2 cellular contexts compared by ENCODE assay signal in the genomic region with DNA sequence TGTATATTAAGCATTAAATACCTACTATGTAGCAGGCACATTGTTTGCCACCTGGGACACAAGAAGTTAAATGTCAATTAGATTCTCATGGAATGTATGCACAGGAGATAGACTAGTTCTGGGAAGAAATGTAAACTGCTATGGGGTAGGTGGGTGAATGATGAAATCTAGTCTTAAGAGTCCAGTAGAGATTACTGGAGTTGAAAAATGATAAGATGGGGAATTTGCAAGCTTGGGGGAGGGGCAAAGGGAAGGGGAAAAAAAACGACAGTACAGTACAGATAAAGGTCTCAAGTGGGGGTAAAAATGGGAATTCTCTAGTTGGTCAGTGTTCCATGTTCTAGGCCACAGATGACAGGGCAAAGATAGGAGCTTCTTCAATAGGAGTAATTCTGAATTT.
A peak's percentile ranks its signal among the peaks of the same experiment; 100 is the strongest.
TF ChIP-seq lines count a peak whose summit lies in the region.

No MANE protein-coding gene starts in this region.

TF ChIP-seq in HEK293, 187 proteins besides CTCF, POLR2A, EP300 and RAD21 (continues in another document):
- TF ChIP-seq ZNF112 (tag by site-specific recombination; IDR thresholded peaks at IDR 0.05) (no peak), ZNF221 (tag by site-specific recombination; IDR thresholded peaks at IDR 0.05; ENCODE audit: borderline replicate concordance) (no peak), YY2 (tag by site-specific recombination; IDR thresholded peaks at IDR 0.05) (no peak), ZNF610 (tag by site-specific recombination; IDR thresholded peaks at IDR 0.05; ENCODE audit: borderline replicate concordance) (0 out of 2 replicates have a peak, but pooled peaks have one; percentile 41), BCL11B (tag by site-specific recombination; IDR thresholded peaks at IDR 0.05; ENCODE audit: low read depth) (no peak), ZNF140 (tag by site-specific recombination; IDR thresholded peaks at IDR 0.05) (no peak), ZNF596 (tag by site-specific recombination; IDR thresholded peaks at IDR 0.05) (no peak), ZNF600 (tag by site-specific recombination; IDR thresholded peaks at IDR 0.05) (no peak), ZEB2 (tag by site-specific recombination; IDR thresholded peaks at IDR 0.05) (peak; percentile 17; the same call in 1 of the 2 replicates), ZNF324 (tag by site-specific recombination; IDR thresholded peaks at IDR 0.05) (no peak), ZNF624 (tag by site-specific recombination; IDR thresholded peaks at IDR 0.05) (no peak)
- TF ChIP-seq, protein P1, sequence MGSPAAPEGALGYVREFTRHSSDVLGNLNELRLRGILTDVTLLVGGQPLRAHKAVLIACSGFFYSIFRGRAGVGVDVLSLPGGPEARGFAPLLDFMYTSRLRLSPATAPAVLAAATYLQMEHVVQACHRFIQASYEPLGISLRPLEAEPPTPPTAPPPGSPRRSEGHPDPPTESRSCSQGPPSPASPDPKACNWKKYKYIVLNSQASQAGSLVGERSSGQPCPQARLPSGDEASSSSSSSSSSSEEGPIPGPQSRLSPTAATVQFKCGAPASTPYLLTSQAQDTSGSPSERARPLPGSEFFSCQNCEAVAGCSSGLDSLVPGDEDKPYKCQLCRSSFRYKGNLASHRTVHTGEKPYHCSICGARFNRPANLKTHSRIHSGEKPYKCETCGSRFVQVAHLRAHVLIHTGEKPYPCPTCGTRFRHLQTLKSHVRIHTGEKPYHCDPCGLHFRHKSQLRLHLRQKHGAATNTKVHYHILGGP (tag by site-specific recombination; IDR thresholded peaks at IDR 0.05): peak; percentile 50
- TF ChIP-seq, protein P2, sequence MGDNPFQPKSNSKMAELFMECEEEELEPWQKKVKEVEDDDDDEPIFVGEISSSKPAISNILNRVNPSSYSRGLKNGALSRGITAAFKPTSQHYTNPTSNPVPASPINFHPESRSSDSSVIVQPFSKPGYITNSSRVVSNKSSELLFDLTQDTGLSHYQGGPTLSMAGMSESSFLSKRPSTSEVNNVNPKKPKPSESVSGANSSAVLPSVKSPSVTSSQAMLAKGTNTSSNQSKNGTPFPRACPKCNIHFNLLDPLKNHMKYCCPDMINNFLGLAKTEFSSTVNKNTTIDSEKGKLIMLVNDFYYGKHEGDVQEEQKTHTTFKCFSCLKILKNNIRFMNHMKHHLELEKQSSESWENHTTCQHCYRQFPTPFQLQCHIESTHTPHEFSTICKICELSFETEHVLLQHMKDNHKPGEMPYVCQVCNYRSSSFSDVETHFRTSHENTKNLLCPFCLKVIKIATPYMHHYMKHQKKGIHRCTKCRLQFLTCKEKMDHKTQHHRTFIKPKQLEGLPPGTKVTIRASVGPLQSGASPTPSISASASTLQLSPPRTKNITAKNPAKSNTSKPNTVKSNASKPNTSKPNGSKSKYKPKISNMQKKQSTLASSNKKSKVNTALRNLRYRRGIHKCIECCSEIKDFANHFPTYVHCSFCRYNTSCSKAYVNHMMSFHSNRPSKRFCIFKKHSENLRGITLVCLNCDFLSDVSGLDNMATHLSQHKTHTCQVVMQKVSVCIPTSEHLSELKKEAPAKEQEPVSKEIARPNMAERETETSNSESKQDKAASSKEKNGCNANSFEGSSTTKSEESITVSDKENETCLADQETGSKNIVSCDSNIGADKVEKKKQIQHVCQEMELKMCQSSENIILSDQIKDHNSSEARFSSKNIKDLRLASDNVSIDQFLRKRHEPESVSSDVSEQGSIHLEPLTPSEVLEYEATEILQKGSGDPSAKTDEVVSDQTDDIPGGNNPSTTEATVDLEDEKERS (tag by site-specific recombination; IDR thresholded peaks at IDR 0.05): no peak
- TF ChIP-seq, protein P3, sequence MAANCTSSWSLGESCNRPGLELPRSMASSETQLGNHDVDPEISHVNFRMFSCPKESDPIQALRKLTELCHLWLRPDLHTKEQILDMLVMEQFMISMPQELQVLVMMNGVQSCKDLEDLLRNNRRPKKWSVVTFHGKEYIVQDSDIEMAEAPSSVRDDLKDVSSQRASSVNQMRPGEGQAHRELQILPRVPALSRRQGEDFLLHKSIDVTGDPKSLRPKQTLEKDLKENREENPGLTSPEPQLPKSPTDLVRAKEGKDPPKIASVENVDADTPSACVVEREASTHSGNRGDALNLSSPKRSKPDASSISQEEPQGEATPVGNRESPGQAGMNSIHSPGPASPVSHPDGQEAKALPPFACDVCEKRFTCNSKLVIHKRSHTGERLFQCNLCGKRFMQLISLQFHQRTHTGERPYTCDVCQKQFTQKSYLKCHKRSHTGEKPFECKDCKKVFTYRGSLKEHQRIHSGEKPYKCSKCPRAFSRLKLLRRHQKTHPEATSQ (tag by site-specific recombination; IDR thresholded peaks at IDR 0.05): no peak
- TF ChIP-seq, protein P4, sequence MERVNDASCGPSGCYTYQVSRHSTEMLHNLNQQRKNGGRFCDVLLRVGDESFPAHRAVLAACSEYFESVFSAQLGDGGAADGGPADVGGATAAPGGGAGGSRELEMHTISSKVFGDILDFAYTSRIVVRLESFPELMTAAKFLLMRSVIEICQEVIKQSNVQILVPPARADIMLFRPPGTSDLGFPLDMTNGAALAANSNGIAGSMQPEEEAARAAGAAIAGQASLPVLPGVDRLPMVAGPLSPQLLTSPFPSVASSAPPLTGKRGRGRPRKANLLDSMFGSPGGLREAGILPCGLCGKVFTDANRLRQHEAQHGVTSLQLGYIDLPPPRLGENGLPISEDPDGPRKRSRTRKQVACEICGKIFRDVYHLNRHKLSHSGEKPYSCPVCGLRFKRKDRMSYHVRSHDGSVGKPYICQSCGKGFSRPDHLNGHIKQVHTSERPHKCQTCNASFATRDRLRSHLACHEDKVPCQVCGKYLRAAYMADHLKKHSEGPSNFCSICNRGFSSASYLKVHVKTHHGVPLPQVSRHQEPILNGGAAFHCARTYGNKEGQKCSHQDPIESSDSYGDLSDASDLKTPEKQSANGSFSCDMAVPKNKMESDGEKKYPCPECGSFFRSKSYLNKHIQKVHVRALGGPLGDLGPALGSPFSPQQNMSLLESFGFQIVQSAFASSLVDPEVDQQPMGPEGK (tag by site-specific recombination; IDR thresholded peaks at IDR 0.05): 0 out of 2 replicates have a peak, but pooled peaks have one; percentile 18
- TF ChIP-seq, protein P5, sequence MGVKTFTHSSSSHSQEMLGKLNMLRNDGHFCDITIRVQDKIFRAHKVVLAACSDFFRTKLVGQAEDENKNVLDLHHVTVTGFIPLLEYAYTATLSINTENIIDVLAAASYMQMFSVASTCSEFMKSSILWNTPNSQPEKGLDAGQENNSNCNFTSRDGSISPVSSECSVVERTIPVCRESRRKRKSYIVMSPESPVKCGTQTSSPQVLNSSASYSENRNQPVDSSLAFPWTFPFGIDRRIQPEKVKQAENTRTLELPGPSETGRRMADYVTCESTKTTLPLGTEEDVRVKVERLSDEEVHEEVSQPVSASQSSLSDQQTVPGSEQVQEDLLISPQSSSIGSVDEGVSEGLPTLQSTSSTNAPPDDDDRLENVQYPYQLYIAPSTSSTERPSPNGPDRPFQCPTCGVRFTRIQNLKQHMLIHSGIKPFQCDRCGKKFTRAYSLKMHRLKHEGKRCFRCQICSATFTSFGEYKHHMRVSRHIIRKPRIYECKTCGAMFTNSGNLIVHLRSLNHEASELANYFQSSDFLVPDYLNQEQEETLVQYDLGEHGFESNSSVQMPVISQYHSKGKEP (tag by site-specific recombination; IDR thresholded peaks at IDR 0.05): no peak

TF ChIP-seq in K562, 482 proteins besides CTCF, POLR2A, EP300 and RAD21 (continued from another document and continues in another):
- TF ChIP-seq DPF2 (IDR thresholded peaks at IDR 0.05): peak; percentile 55; the same call in 1 of the 2 replicates
- TF ChIP-seq, protein P6, sequence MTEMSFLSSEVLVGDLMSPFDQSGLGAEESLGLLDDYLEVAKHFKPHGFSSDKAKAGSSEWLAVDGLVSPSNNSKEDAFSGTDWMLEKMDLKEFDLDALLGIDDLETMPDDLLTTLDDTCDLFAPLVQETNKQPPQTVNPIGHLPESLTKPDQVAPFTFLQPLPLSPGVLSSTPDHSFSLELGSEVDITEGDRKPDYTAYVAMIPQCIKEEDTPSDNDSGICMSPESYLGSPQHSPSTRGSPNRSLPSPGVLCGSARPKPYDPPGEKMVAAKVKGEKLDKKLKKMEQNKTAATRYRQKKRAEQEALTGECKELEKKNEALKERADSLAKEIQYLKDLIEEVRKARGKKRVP (CRISPR knock-in tag; IDR thresholded peaks at IDR 0.05): peak; percentile 39; the same call in 1 of the 2 replicates
- TF ChIP-seq JUNB (CRISPR knock-in tag; conservative IDR thresholded peaks at IDR 0.05): no peak
- TF ChIP-seq TAF7 (tag; IDR thresholded peaks at IDR 0.05): no peak
- TF ChIP-seq KDM4B (IDR thresholded peaks at IDR 0.05; ENCODE audit: borderline replicate concordance in 2 of 2, low read depth in 1 of 2): no peak
- peak; percentile 66; the same call in 1 of the 2 replicates for TF ChIP-seq FOXJ2 (tag; IDR thresholded peaks at IDR 0.05)
- no peak for TF ChIP-seq ZNF124 (CRISPR knock-in tag; IDR thresholded peaks at IDR 0.05)
- TF ChIP-seq CEBPG (CRISPR knock-in tag; IDR thresholded peaks at IDR 0.05): no peak
- TF ChIP-seq CEBPG (tag; conservative IDR thresholded peaks at IDR 0.05 in 1 of 2, IDR thresholded peaks at IDR 0.05 in 1 of 2): peak in 1 of 2 experiments; percentile 72; a peak in 1 of 4 replicates
- TF ChIP-seq ARID1B (IDR thresholded peaks at IDR 0.05): peak; percentile 62
- TF ChIP-seq, protein P7, sequence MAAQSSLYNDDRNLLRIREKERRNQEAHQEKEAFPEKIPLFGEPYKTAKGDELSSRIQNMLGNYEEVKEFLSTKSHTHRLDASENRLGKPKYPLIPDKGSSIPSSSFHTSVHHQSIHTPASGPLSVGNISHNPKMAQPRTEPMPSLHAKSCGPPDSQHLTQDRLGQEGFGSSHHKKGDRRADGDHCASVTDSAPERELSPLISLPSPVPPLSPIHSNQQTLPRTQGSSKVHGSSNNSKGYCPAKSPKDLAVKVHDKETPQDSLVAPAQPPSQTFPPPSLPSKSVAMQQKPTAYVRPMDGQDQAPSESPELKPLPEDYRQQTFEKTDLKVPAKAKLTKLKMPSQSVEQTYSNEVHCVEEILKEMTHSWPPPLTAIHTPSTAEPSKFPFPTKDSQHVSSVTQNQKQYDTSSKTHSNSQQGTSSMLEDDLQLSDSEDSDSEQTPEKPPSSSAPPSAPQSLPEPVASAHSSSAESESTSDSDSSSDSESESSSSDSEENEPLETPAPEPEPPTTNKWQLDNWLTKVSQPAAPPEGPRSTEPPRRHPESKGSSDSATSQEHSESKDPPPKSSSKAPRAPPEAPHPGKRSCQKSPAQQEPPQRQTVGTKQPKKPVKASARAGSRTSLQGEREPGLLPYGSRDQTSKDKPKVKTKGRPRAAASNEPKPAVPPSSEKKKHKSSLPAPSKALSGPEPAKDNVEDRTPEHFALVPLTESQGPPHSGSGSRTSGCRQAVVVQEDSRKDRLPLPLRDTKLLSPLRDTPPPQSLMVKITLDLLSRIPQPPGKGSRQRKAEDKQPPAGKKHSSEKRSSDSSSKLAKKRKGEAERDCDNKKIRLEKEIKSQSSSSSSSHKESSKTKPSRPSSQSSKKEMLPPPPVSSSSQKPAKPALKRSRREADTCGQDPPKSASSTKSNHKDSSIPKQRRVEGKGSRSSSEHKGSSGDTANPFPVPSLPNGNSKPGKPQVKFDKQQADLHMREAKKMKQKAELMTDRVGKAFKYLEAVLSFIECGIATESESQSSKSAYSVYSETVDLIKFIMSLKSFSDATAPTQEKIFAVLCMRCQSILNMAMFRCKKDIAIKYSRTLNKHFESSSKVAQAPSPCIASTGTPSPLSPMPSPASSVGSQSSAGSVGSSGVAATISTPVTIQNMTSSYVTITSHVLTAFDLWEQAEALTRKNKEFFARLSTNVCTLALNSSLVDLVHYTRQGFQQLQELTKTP (IDR thresholded peaks at IDR 0.05; ENCODE audit: low read depth in 1 of 2, partially characterized antibody in 2 of 2): peak in 1 of 2 experiments; percentile 20
- 0 out of 2 replicates have a peak, but pooled peaks have one; percentile 9 for TF ChIP-seq POLR2H (tag; IDR thresholded peaks at IDR 0.05; ENCODE audit: low read depth)
- TF ChIP-seq POLR2G (IDR thresholded peaks at IDR 0.05; ENCODE audit: low read depth, low read length): no peak
- peak; percentile 23; the same call in 1 of the 2 replicates for TF ChIP-seq MTA1 (IDR thresholded peaks at IDR 0.05; ENCODE audit: borderline replicate concordance)
- TF ChIP-seq NBN (IDR thresholded peaks at IDR 0.05; ENCODE audit: low read depth): peak; percentile 20; the same call in 1 of the 2 replicates
- 0 out of 2 replicates have a peak, but pooled peaks have one; percentile 30 for TF ChIP-seq TEAD4 (IDR thresholded peaks at IDR 0.05; ENCODE audit: low read length)
- no peak for TF ChIP-seq TEAD4 (CRISPR knock-in tag; IDR thresholded peaks at IDR 0.05; ENCODE audit: borderline replicate concordance)
- 0 out of 4 replicates have a peak, but pooled peaks of 1 of the 2 experiments have one; percentile 17 for TF ChIP-seq TEAD1 (CRISPR knock-in tag; IDR thresholded peaks at IDR 0.05)
- no peak for TF ChIP-seq KDM1A (IDR thresholded peaks at IDR 0.05)
- 0 out of 2 replicates have a peak, but pooled peaks have one; percentile 22 for TF ChIP-seq ZNF584 (CRISPR knock-in tag; IDR thresholded peaks at IDR 0.05; ENCODE audit: low read depth)
- TF ChIP-seq, protein P8, sequence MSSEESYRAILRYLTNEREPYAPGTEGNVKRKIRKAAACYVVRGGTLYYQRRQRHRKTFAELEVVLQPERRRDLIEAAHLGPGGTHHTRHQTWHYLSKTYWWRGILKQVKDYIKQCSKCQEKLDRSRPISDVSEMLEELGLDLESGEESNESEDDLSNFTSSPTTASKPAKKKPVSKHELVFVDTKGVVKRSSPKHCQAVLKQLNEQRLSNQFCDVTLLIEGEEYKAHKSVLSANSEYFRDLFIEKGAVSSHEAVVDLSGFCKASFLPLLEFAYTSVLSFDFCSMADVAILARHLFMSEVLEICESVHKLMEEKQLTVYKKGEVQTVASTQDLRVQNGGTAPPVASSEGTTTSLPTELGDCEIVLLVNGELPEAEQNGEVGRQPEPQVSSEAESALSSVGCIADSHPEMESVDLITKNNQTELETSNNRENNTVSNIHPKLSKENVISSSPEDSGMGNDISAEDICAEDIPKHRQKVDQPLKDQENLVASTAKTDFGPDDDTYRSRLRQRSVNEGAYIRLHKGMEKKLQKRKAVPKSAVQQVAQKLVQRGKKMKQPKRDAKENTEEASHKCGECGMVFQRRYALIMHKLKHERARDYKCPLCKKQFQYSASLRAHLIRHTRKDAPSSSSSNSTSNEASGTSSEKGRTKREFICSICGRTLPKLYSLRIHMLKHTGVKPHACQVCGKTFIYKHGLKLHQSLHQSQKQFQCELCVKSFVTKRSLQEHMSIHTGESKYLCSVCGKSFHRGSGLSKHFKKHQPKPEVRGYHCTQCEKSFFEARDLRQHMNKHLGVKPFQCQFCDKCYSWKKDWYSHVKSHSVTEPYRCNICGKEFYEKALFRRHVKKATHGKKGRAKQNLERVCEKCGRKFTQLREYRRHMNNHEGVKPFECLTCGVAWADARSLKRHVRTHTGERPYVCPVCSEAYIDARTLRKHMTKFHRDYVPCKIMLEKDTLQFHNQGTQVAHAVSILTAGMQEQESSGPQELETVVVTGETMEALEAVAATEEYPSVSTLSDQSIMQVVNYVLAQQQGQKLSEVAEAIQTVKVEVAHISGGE (CRISPR knock-in tag; IDR thresholded peaks at IDR 0.05): no peak
- peak; percentile 64; the same call in 1 of the 2 replicates for TF ChIP-seq LEF1 (IDR thresholded peaks at IDR 0.05)
- TF ChIP-seq ZKSCAN8 (CRISPR knock-in tag; IDR thresholded peaks at IDR 0.05): no peak
- TF ChIP-seq SMARCE1 (IDR thresholded peaks at IDR 0.05): peak; percentile 43; the same call in 1 of the 2 replicates
- no peak for TF ChIP-seq HSF4 (CRISPR knock-in tag; IDR thresholded peaks at IDR 0.05; ENCODE audit: borderline replicate concordance)
- TF ChIP-seq NEUROD1 (IDR thresholded peaks at IDR 0.05; ENCODE audit: borderline replicate concordance, low read depth, low read length, partially characterized antibody): no peak
